28 cellular contexts compared by ENCODE assay signal in the genomic region with DNA sequence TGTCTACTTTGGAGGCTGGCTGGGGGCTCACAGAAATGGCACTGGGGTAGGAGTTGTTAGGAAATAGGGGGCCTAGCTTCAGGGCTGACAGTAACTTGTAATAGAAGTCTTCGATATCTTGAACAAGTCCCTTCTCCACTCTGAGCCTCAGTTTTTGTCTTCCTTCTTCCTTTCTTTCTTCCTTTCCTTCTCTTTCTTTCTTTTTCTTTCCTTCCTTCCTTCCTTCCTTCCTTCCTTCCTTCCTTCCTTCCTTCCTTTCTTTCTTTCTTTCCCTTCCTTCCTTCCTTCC. TPM values are rescaled to one million over a fixed set of nuclear protein-coding genes. Genes with fewer than 3 reads are reported as not detected.
DNase-seq lines count a peak whose midpoint lies in the region; ATAC-seq, FAIRE-seq and TF ChIP-seq lines count a peak whose summit lies in the region.
"Had no signal": no experiment of that assay in that cellular context is flagged by ENCODE, and none has a peak within 500 bp of the region (broad histone marks: within the 10 kb centered on the region; RNA-seq: fewer than 3 reads in every experiment).

No MANE protein-coding gene starts in this region.

- FAIRE-seq in HepG2 (lab: Jason Lieb, UNC) = no peak
- FAIRE-seq in H54 (lab: Jason Lieb, UNC) = no peak
- FAIRE-seq: astrocyte, H1 had no signal

- no peaks in the 10 kb centered on the region for H3K9me3 Mint-ChIP-seq in CD8-positive, alpha-beta memory T cell
- H3K9me3 Mint-ChIP-seq in T-cell (no peaks in the 10 kb centered on the region), mesothelial cell of epicardium (no peaks in the 10 kb centered on the region)
- H3K9me3 Mint-ChIP-seq: activated naive CD4-positive, alpha-beta T cell treated with anti-CD3 and anti-CD28 coated beads, Interleukin-2, amount 50 U/mL, for 72 hours; CD4-positive, alpha-beta memory T cell had no signal

- no peaks in the 10 kb centered on the region for H4K20me1 ChIP-seq in HepG2 (ENCODE audit: insufficient read depth, low read length)

- H3K4me3 Mint-ChIP-seq in CD8-positive, alpha-beta memory T cell = no peak overlapping the region
- H3K4me3 Mint-ChIP-seq in T-cell (peak overlapping the region in 1 of 3 donors; percentile 43), mesothelial cell of epicardium (no peak overlapping the region)
- H3K4me3 Mint-ChIP-seq: activated CD8-positive, alpha-beta memory T cell treated with anti-CD3 and anti-CD28 coated beads, Interleukin-2, amount 10 ng/mL, durations not matched to agents 7 days and 5 days had no signal

- ATAC-seq in T-cell (replicated peaks in 1 of 4) (no peak), HepG2 (no peak)
- ATAC-seq: activated CD8-positive, alpha-beta memory T cell treated with anti-CD3 and anti-CD28 coated beads, Interleukin-2, amount 10 ng/mL, durations not matched to agents 7 days and 5 days; activated naive CD4-positive, alpha-beta T cell treated with anti-CD3 and anti-CD28 coated beads, Interleukin-2, amount 50 U/mL, for 72 hours; right cardiac atrium had no signal

- H3K27ac Mint-ChIP-seq in CD8-positive, alpha-beta memory T cell = peak overlapping the region in 5 of 8 donors; percentile 24 to 93 (median 54)
- H3K27ac Mint-ChIP-seq in T-cell = peak overlapping the region; percentile 58 to 72
- H3K27ac Mint-ChIP-seq in mesothelial cell of epicardium = peak overlapping the region; percentile 90
- H3K27ac Mint-ChIP-seq: activated CD8-positive, alpha-beta memory T cell treated with anti-CD3 and anti-CD28 coated beads, Interleukin-2, amount 10 ng/mL, durations not matched to agents 7 days and 5 days; activated naive CD4-positive, alpha-beta T cell treated with anti-CD3 and anti-CD28 coated beads, Interleukin-2, amount 50 U/mL, for 72 hours had no signal

- CTCF ChIA-PET in CD8-positive, alpha-beta memory T cell (lab: Charles Lee) = interaction anchor here (0.8 to 2.1 kb wide), 2 partner anchors 46 to 51 kb away, joined by 3 to 8 read pairs; no protein-coding TSS in a partner anchor
- CTCF ChIA-PET in T-cell (lab: Charles Lee) (interaction anchor here (0.5 to 0.7 kb wide), 3 partner anchors 9 to 171 kb away, joined by 3 read pairs; no protein-coding TSS in a partner anchor), HepG2 (lab: Yijun Ruan, JAX; ENCODE audit: low intra/inter-chr PET ratio, low total read pairs) (no interaction called here)

- peaks cover 49% of the 10 kb centered on the region for H3K4me1 ChIP-seq in CD8-positive, alpha-beta memory T cell (ENCODE audit: insufficient read depth, low read length)
- H3K4me1 ChIP-seq in thymus (ENCODE audit: control insufficient read depth, insufficient read depth, low read length) (peaks cover 65% of the 10 kb centered on the region), HepG2 (ENCODE audit: insufficient read depth, low read length) (peaks cover 7% of the 10 kb centered on the region; the same call in 1 of the 2 replicates)

- peaks cover 61 to 72% (median 70%) of the 10 kb centered on the region in 3 donors for H3K4me1 Mint-ChIP-seq in CD8-positive, alpha-beta memory T cell
- peaks cover 74 to 79% (median 76%) of the 10 kb centered on the region in 3 donors for H3K4me1 Mint-ChIP-seq in T-cell
- H3K4me1 Mint-ChIP-seq in mesothelial cell of epicardium = peaks cover 79% of the 10 kb centered on the region

- no peaks in the 10 kb centered on the region for H3K9me3 ChIP-seq in CD8-positive, alpha-beta memory T cell (ENCODE audit: low read length)
- H3K9me3 ChIP-seq in thymus (ENCODE audit: control insufficient read depth) (no peaks in the 10 kb centered on the region), HepG2 (ENCODE audit: low read length) (no peaks in the 10 kb centered on the region)
- H3K9me3 ChIP-seq: Peyer's patch, testis had no signal

- no peaks in the 10 kb centered on the region for H3K36me3 ChIP-seq in CD8-positive, alpha-beta memory T cell (ENCODE audit: insufficient read depth, low read length)
- H3K36me3 ChIP-seq in thymus (ENCODE audit: control insufficient read depth, insufficient read depth) (no peaks in the 10 kb centered on the region), HepG2 (replicated peaks in 1 of 2; ENCODE audit: control insufficient read depth in 1 of 2, insufficient read depth in 2 of 2, low read length in 2 of 2) (no peaks in the 10 kb centered on the region)
- H3K36me3 ChIP-seq: Peyer's patch had no signal

- TF ChIP-seq EP300 in HepG2 (IDR thresholded peaks at IDR 0.05; ENCODE audit: low read depth in 2 of 2, low read length in 2 of 2) (no peak), HepG2 (CRISPR knock-in tag; IDR thresholded peaks at IDR 0.05; ENCODE audit: borderline replicate concordance) (no peak)

- no peak for TF ChIP-seq POLR2A in HepG2 (IDR thresholded peaks at IDR 0.05; ENCODE audit: insufficient read depth in 1 of 2, low read depth in 2 of 2, low read length in 2 of 2)
- TF ChIP-seq POLR2A in H54 (IDR thresholded peaks at IDR 0.05; ENCODE audit: low read depth, low read length) = no peak

- in situ Hi-C loops in HepG2 (cut with HindIII; ENCODE audit: extremely low pct_ligation_motif_present, low pct_unique_long_range_greater_than_20kb) = no loop called here

- no peak overlapping the region for H3K4me2 ChIP-seq in HepG2 (ENCODE audit: low read depth, low read length)

- no peaks in the 10 kb centered on the region for H3K79me2 ChIP-seq in HepG2 (ENCODE audit: insufficient read depth, low read length)

- TF ChIP-seq CTCF in mesothelial cell of epicardium (IDR thresholded peaks at IDR 0.05; ENCODE audit: unreplicated experiment) (no peak), HepG2 (CRISPR knock-in tag; IDR thresholded peaks at IDR 0.05) (no peak)

- H2AFZ ChIP-seq in HepG2 (ENCODE audit: low read length) = no peak overlapping the region

- no peak overlapping the region for H3K4me3 ChIP-seq in CD8-positive, alpha-beta memory T cell (ENCODE audit: low read length)
- H3K4me3 ChIP-seq in thymus (ENCODE audit: low read length) = no peak overlapping the region
- no peak overlapping the region for H3K4me3 ChIP-seq in HepG2 (replicated peaks in 1 of 3; ENCODE audit: insufficient read depth in 1 of 3, low read depth in 2 of 3, low read length in 3 of 3)
- H3K4me3 ChIP-seq: Peyer's patch, testis had no signal

- peaks cover 0 to 1% of the 10 kb centered on the region in 2 donors for H3K27me3 Mint-ChIP-seq in CD8-positive, alpha-beta memory T cell
- H3K27me3 Mint-ChIP-seq in T-cell = no peaks in the 10 kb centered on the region
- H3K27me3 Mint-ChIP-seq in mesothelial cell of epicardium (ENCODE audit: low read depth) = no peaks in the 10 kb centered on the region
- H3K27me3 Mint-ChIP-seq: activated CD8-positive, alpha-beta memory T cell treated with anti-CD3 and anti-CD28 coated beads, Interleukin-2, amount 10 ng/mL, durations not matched to agents 7 days and 5 days; CD4-positive, alpha-beta memory T cell had no signal

- BruUV-seq in HepG2 (replicated peaks; lab: Mats Ljungman, UMichigan) = no TSS peak

- intact Hi-C loops in HepG2 (cut with micrococcal nuclease; ENCODE audit: unreplicated experiment) = no loop called here

- peak in 1 of 5 donors; percentile 17 for DNase-seq in CD8-positive, alpha-beta memory T cell
- no peak for DNase-seq in T-cell
- DNase-seq in mesothelial cell of epicardium (ENCODE audit: low spot score in 2 of 2, unreplicated experiment in 2 of 2) = no peak
- DNase-seq in activated T-cell treated with anti-CD3 and anti-CD28 coated beads, Interleukin-2, amount 50 U/mL, for 1 hour = no peak
- DNase-seq in HepG2 (ENCODE audit: low spot score) = no peak
- DNase-seq in H54 (ENCODE audit: insufficient read length, low spot score) = no peak
- DNase-seq: activated CD4-positive, alpha-beta T cell treated with anti-CD3 and anti-CD28 coated beads for 48 hours; activated CD8-positive, alpha-beta memory T cell treated with anti-CD3 and anti-CD28 coated beads, Interleukin-2, amount 10 ng/mL, durations not matched to agents 7 days and 5 days; CD4-positive, alpha-beta memory T cell; GDM1; glutamatergic neuron; KG1; mesenchymal stem cell; NCI-H1436; NCI-H2107; NK-92 treated with Interleukin-12 subunit alpha and Interleukin-12 subunit beta, amount 100 ng/mL, for 24 hours; Peyer's patch; right cardiac atrium; SIG-M5; stimulated activated CD4-positive, alpha-beta T cell treated with anti-CD3 and anti-CD28 coated beads, Interleukin-12 subunit alpha, Interleukin-12 subunit beta, amount 100 ng/mL, for 4 hours; stimulated activated CD4-positive, alpha-beta T cell treated with anti-CD3 and anti-CD28 coated beads, Interleukin-4, amount 100 ng/mL, for 24 hours; stimulated activated naive CD4-positive, alpha-beta T cell; testis had no signal

- H3K27me3 ChIP-seq in CD8-positive, alpha-beta memory T cell (ENCODE audit: insufficient read depth, low read length, poor library complexity, severe bottlenecking) = no peaks in the 10 kb centered on the region
- H3K27me3 ChIP-seq in thymus (ENCODE audit: control insufficient read depth, insufficient read depth) (no peaks in the 10 kb centered on the region), HepG2 (ENCODE audit: control insufficient read depth in 1 of 2, insufficient read depth in 2 of 2, low read length in 2 of 2) (peaks cover 0 to 8% of the 10 kb centered on the region in 2 experiments; a peak in 2 of 5 replicates)
- H3K27me3 ChIP-seq: Peyer's patch, testis had no signal

- TF ChIP-seq RAD21 in HepG2 (CRISPR knock-in tag; IDR thresholded peaks at IDR 0.05) = no peak

- POLR2A ChIA-PET in CD8-positive, alpha-beta memory T cell (lab: Charles Lee) = interaction anchor here (2.8 kb wide), 1 partner anchor 11 kb away, joined by 14 read pairs; a partner anchor contains a TSS
- POLR2A ChIA-PET in T-cell (lab: Charles Lee) (interaction anchor here (0.6 to 2.3 kb wide), 4 partner anchors 9 to 28 kb away, joined by 4 to 14 read pairs (median 6); no protein-coding TSS in a partner anchor), HepG2 (lab: Yijun Ruan, JAX) (interaction anchor here (1.0 kb wide), 1 partner anchor 12 kb away, joined by 3 read pairs; no protein-coding TSS in a partner anchor)

- peaks cover 0 to 5% (median 2%) of the 10 kb centered on the region in 3 donors for H3K36me3 Mint-ChIP-seq in CD8-positive, alpha-beta memory T cell
- H3K36me3 Mint-ChIP-seq in T-cell = no peaks in the 10 kb centered on the region
- peaks cover 5% of the 10 kb centered on the region for H3K36me3 Mint-ChIP-seq in mesothelial cell of epicardium

- 98% methylated on average over 1 of the region's 1 CpG for WGBS in thymus
- WGBS in HepG2 (ENCODE audit: low lambda C conversion rate) = 42% methylated on average over 1 of the region's 1 CpG

- H3K27ac ChIP-seq in CD8-positive, alpha-beta memory T cell (ENCODE audit: low read depth, low read length) = no peak overlapping the region
- H3K27ac ChIP-seq in thymus (ENCODE audit: low read depth) (peak overlapping the region; percentile 18), HepG2 (ENCODE audit: extremely low read length, insufficient read depth, low read length) (no peak overlapping the region)
- H3K27ac ChIP-seq: epithelial cell of prostate, testis had no signal

- no peak overlapping the region for H3K9ac ChIP-seq in HepG2 (ENCODE audit: insufficient read depth, low read depth, low read length)

RNA-seq across cellular contexts. Expression of a gene that starts 12.9 kb away (rescaled TPM):
- total RNA-seq in CD8-positive, alpha-beta memory T cell = 100 to 1,000 TPM in 1 of 2 experiments, 10 to 100 TPM in 1; 97.8 to 102 TPM
- polyA plus RNA-seq in CD8-positive, alpha-beta memory T cell = 138 TPM
- 100 to 1,000 TPM; 172 to 655 (median 186) TPM for total RNA-seq in T-cell
- 186 to 192 TPM (median 191 TPM) in 3 replicates for total RNA-seq in mesothelial cell of epicardium
- 171 TPM for polyA plus RNA-seq in thymus
- 18.3 and 18.7 TPM in 2 replicates for total RNA-seq in HepG2 (2016; rRNA removed; fragmentation: Illumina TruSeq; extraction: Trizol)
- 2.8 and 3.5 TPM in 2 replicates for total RNA-seq in HepG2 (2016; cell fraction: cytosol; rRNA removed; fragmentation: Illumina TruSeq; extraction: Trizol; ENCODE audit: low read depth)
- total RNA-seq in HepG2 (2016; cell fraction: insoluble cytoplasmic fraction; rRNA removed; fragmentation: Illumina TruSeq; extraction: Trizol) = 15.4 and 19.8 TPM in 2 replicates
- 11.7 and 12.9 TPM in 2 replicates for total RNA-seq in HepG2 (2016; cell fraction: membrane; rRNA removed; fragmentation: Illumina TruSeq; extraction: Trizol)
- total RNA-seq in HepG2 (2016; cell fraction: nucleus; rRNA removed; fragmentation: Illumina TruSeq; extraction: Trizol) = 11.8 and 13.3 TPM in 2 replicates
- 13.6 and 16.7 TPM in 2 replicates for polyA plus RNA-seq in HepG2 (2011; rRNA removed)
- 11.2 and 13.0 TPM in 2 replicates for polyA plus RNA-seq in HepG2 (2011; cell fraction: cytosol; rRNA removed)
- 8.6 and 10.6 TPM in 2 replicates for polyA plus RNA-seq in HepG2 (2011; cell fraction: nucleus; rRNA removed)
- polyA plus RNA-seq in HepG2 (2012) = 4.4 and 7.3 TPM in 2 replicates
- 2.1 and 2.2 TPM in 2 replicates for polyA plus RNA-seq in HepG2 (2016; cell fraction: cytosol; fragmentation: Illumina TruSeq; extraction: Trizol; ENCODE audit: low read depth)
- polyA plus RNA-seq in HepG2 (2016; cell fraction: insoluble cytoplasmic fraction; fragmentation: Illumina TruSeq; extraction: Trizol; ENCODE audit: low read depth) = 18.8 and 19.2 TPM in 2 replicates
- 6.5 and 7.0 TPM in 2 replicates for polyA plus RNA-seq in HepG2 (2016; cell fraction: membrane; fragmentation: Illumina TruSeq; extraction: Trizol; ENCODE audit: low read depth)
- polyA plus RNA-seq in HepG2 (2016; cell fraction: nucleus; fragmentation: Illumina TruSeq; extraction: Trizol; ENCODE audit: insufficient read depth, low read depth) = 18.0 and 19.6 TPM in 2 replicates
- polyA minus RNA-seq in HepG2 (2011; rRNA and poly(A)+ RNA removed; ENCODE audit: low replicate concordance) = 9.6 and 12.5 TPM in 2 replicates
- 8.5 and 9.2 TPM in 2 replicates for polyA minus RNA-seq in HepG2 (2011; cell fraction: cytosol; rRNA and poly(A)+ RNA removed)
- polyA minus RNA-seq in HepG2 (2011; cell fraction: nucleus; rRNA and poly(A)+ RNA removed) = 4.9 and 8.8 TPM in 2 replicates

RNA-seq across cellular contexts. Expression of a gene that starts 32.7 kb away (rescaled TPM):
- 1 to 10 TPM in 1 of 2 experiments, under 1 TPM in 1; 0.51 to 1.2 TPM for total RNA-seq in CD8-positive, alpha-beta memory T cell
- polyA plus RNA-seq in CD8-positive, alpha-beta memory T cell = not detected
- under 1 TPM in 3 of 5 donors, not detected in 2; 0.13 to 0.41 (median 0.18) TPM for total RNA-seq in T-cell
- total RNA-seq in mesothelial cell of epicardium = 77.3 to 86.0 TPM (median 82.1 TPM) in 3 replicates
- polyA plus RNA-seq in thymus = 7.5 TPM
- total RNA-seq in HepG2 (2016; rRNA removed; fragmentation: Illumina TruSeq; extraction: Trizol) = not detected in 2 replicates
- not detected in 2 replicates for total RNA-seq in HepG2 (2016; cell fraction: cytosol; rRNA removed; fragmentation: Illumina TruSeq; extraction: Trizol; ENCODE audit: low read depth)
- total RNA-seq in HepG2 (2016; cell fraction: insoluble cytoplasmic fraction; rRNA removed; fragmentation: Illumina TruSeq; extraction: Trizol) = not detected in 2 replicates
- total RNA-seq in HepG2 (2016; cell fraction: membrane; rRNA removed; fragmentation: Illumina TruSeq; extraction: Trizol) = not detected in 2 replicates
- total RNA-seq in HepG2 (2016; cell fraction: nucleus; rRNA removed; fragmentation: Illumina TruSeq; extraction: Trizol) = not detected in 2 replicates
- 0.04 and 0.08 TPM in 2 replicates for polyA plus RNA-seq in HepG2 (2011; rRNA removed)
- polyA plus RNA-seq in HepG2 (2011; cell fraction: cytosol; rRNA removed) = 0.08 TPM in 2 replicates
- not detected in 2 replicates for polyA plus RNA-seq in HepG2 (2011; cell fraction: nucleus; rRNA removed)
- not detected in 2 replicates for polyA plus RNA-seq in HepG2 (2012)
- not detected in 2 replicates for polyA plus RNA-seq in HepG2 (2016; cell fraction: cytosol; fragmentation: Illumina TruSeq; extraction: Trizol; ENCODE audit: low read depth)
- not detected in 2 replicates for polyA plus RNA-seq in HepG2 (2016; cell fraction: insoluble cytoplasmic fraction; fragmentation: Illumina TruSeq; extraction: Trizol; ENCODE audit: low read depth)
- not detected in 2 replicates for polyA plus RNA-seq in HepG2 (2016; cell fraction: membrane; fragmentation: Illumina TruSeq; extraction: Trizol; ENCODE audit: low read depth)
- not detected in 2 replicates for polyA plus RNA-seq in HepG2 (2016; cell fraction: nucleus; fragmentation: Illumina TruSeq; extraction: Trizol; ENCODE audit: insufficient read depth, low read depth)
- not detected in 2 replicates for polyA minus RNA-seq in HepG2 (2011; rRNA and poly(A)+ RNA removed; ENCODE audit: low replicate concordance)
- not detected in 2 replicates for polyA minus RNA-seq in HepG2 (2011; cell fraction: cytosol; rRNA and poly(A)+ RNA removed)
- not detected in 2 replicates for polyA minus RNA-seq in HepG2 (2011; cell fraction: nucleus; rRNA and poly(A)+ RNA removed)
- total RNA-seq: astrocyte; CD4-positive, alpha-beta memory T cell had no signal
- polyA plus RNA-seq: CD4-positive, alpha-beta memory T cell had no signal

Comparison
In these comparisons a context has a peak if more than half of its experiments do, and no peak if none do; other contexts are left out.
1. RNA of a gene that starts 32.7 kb away (total RNA-seq): 77.3 to 86.0 TPM in mesothelial cell of epicardium; 0.51 to 1.2 TPM in CD8-positive, alpha-beta memory T cell, 0.13 to 0.41 TPM in T-cell and not detected in HepG2; every median in the first group is over 10 times any median in the second.
2. Peak in every context shown above with its lines, with median percentiles within 50 percentile points of each other: H3K27ac Mint-ChIP-seq.